Comparison of ENCODE assay signal across 8 cellular contexts in genomic region chr3:60555704-60556340, GRCh38.
DNase-seq lines count a peak whose midpoint lies in the region; ATAC-seq, FAIRE-seq and TF ChIP-seq lines count a peak whose summit lies in the region.

No MANE protein-coding gene starts in this region.

- no peak for TF ChIP-seq CTCF in psoas muscle (IDR thresholded peaks at IDR 0.05)
- no peak for TF ChIP-seq CTCF in left ventricle myocardium inferior (IDR thresholded peaks at IDR 0.05; ENCODE audit: borderline replicate concordance)

- H3K4me3 ChIP-seq in iPS-20b (ENCODE audit: low read length), result peak overlapping the region; percentile 9; the same call in 1 of the 2 replicates
- H3K4me3 ChIP-seq in psoas muscle, result no peak overlapping the region
- H3K4me3 ChIP-seq in left ventricle myocardium inferior, result no peak overlapping the region

- H3K36me3 ChIP-seq in iPS-20b (ENCODE audit: insufficient read depth, low read depth, low read length) (no peaks in the 10 kb centered on the region), psoas muscle (ENCODE audit: insufficient read depth in 1 of 2, low read depth in 1 of 2) (no peaks in the 10 kb centered on the region), left ventricle myocardium inferior (no peaks in the 10 kb centered on the region)

- no peak overlapping the region for H3K27ac ChIP-seq in iPS-20b (ENCODE audit: low read length)
- H3K27ac ChIP-seq in psoas muscle, result no peak overlapping the region
- no peak overlapping the region for H3K27ac ChIP-seq in left ventricle myocardium inferior (replicated peaks)

- H3K27me3 ChIP-seq in iPS-20b (ENCODE audit: insufficient read depth, low read length), result peaks cover 4% of the 10 kb centered on the region; the same call in 1 of the 2 replicates
- H3K27me3 ChIP-seq in psoas muscle (ENCODE audit: insufficient read depth in 3 of 3, low read length in 2 of 3), result no peaks in the 10 kb centered on the region
- no peaks in the 10 kb centered on the region for H3K27me3 ChIP-seq in left ventricle myocardium inferior (ENCODE audit: low read depth)

- ATAC-seq in GM21825 (IDR thresholded peaks at IDR 0.05; ENCODE audit: unreplicated experiment) (peak; percentile 91), HG03575 (IDR thresholded peaks at IDR 0.05; ENCODE audit: extremely low read depth, insufficient number of reproducible peaks, low FRiP score, unreplicated experiment) (peak; percentile 92), psoas muscle (no peak)

- H3K4me1 ChIP-seq in iPS-20b (ENCODE audit: insufficient read depth, low read length) (peaks cover 24% of the 10 kb centered on the region), psoas muscle (no peaks in the 10 kb centered on the region), left ventricle myocardium inferior (no peaks in the 10 kb centered on the region)

- intact Hi-C loops in psoas muscle (cut with DNase I) (no loop called here), left ventricle myocardium inferior (cut with micrococcal nuclease) (no loop called here)

- peak; percentile 73 for FAIRE-seq in GM18507 (lab: Jason Lieb, UNC)

- H3K9me3 ChIP-seq in iPS-20b (ENCODE audit: insufficient read depth, low read depth, low read length), result no peaks in the 10 kb centered on the region
- H3K9me3 ChIP-seq in psoas muscle, result no peaks in the 10 kb centered on the region
- no peaks in the 10 kb centered on the region for H3K9me3 ChIP-seq in left ventricle myocardium inferior (replicated peaks)

- peak overlapping the region; percentile 13; the same call in 1 of the 2 replicates for H3K9ac ChIP-seq in iPS-20b (ENCODE audit: low read depth, low read length)

- no peak for DNase-seq in GM18507 (ENCODE audit: extremely low spot score, insufficient read length, low read depth)
- no peak for DNase-seq in SW 1271 (lab: John Stamatoyannopoulos, UW)
- DNase-seq in psoas muscle, result no peak
- DNase-seq in hippocampal formation (lab: John Stamatoyannopoulos, UW), result no peak
- DNase-seq in left ventricle myocardium inferior, result no peak

- WGBS in psoas muscle, 3 donors, result 63 to 66% (median 65%) methylated on average over 4 of the region's 4 CpGs

Comparison
In these comparisons a context has a peak if more than half of its experiments do, and no peak if none do; other contexts are left out.
1. ATAC-seq: peak in GM21825 (single experiment) and HG03575 (single experiment); none in psoas muscle (0 of 4).